9 cellular contexts compared by ENCODE assay signal in genomic region chr19:13441810-13442512, GRCh38.
DNase-seq lines count a peak whose midpoint lies in the region; ATAC-seq and TF ChIP-seq lines count a peak whose summit lies in the region.
"Had no signal": no experiment of that assay in that cellular context is flagged by ENCODE, and none has a peak within 500 bp of the region (broad histone marks: within the 10 kb centered on the region; RNA-seq: fewer than 3 reads in every experiment).

No MANE protein-coding gene starts in this region.

- H3K4me3 Mint-ChIP-seq in natural killer cell = no peak overlapping the region
- H3K4me3 Mint-ChIP-seq in natural killer cell treated with Interleukin-12 subunit alpha and Interleukin-12 subunit beta and Interleukin-15 and Interleukin-18, amount 100 ng/mL, for 72 hours = no peak overlapping the region
- H3K4me3 Mint-ChIP-seq: nephron had no signal

- intact Hi-C loops in natural killer cell (cut with micrococcal nuclease) = no loop called here

- ATAC-seq in natural killer cell (peak in 2 of 3 donors; percentile 48 to 57), HG02981 (IDR thresholded peaks at IDR 0.05; ENCODE audit: unreplicated experiment) (no peak)
- ATAC-seq in natural killer cell treated with Interleukin-12 subunit alpha and Interleukin-12 subunit beta and Interleukin-15 and Interleukin-18, amount 100 ng/mL, for 72 hours = no peak

- TF ChIP-seq CTCF in natural killer cell (IDR thresholded peaks at IDR 0.05) = no peak

- no peaks in the 10 kb centered on the region for H3K36me3 Mint-ChIP-seq in natural killer cell
- H3K36me3 Mint-ChIP-seq in natural killer cell treated with Interleukin-12 subunit alpha and Interleukin-12 subunit beta and Interleukin-15 and Interleukin-18, amount 100 ng/mL, for 72 hours = peaks cover under 1% of the 10 kb centered on the region

- DNase-seq in natural killer cell (peak; percentile 28), smooth muscle cell of the brain vasculature (ENCODE audit: low read depth, low spot score) (peak; percentile 7), NCI-H1694 (lab: John Stamatoyannopoulos, UW) (no peak), NCI-H748 treated with DMSO at 0.1 percent for 48 hours (lab: John Stamatoyannopoulos, UW) (no peak)
- DNase-seq in natural killer cell treated with Interleukin-12 subunit alpha and Interleukin-12 subunit beta and Interleukin-15 and Interleukin-18, amount 100 ng/mL, for 72 hours (ENCODE audit: low spot score) = no peak
- peak; percentile 20 for DNase-seq in activated CD4-positive, alpha-beta T cell treated with anti-CD3 and anti-CD28 coated beads for 1 hour
- peak; percentile 8 for DNase-seq in effector CD8-positive, alpha-beta T cell (lab: John Stamatoyannopoulos, UW)

- H3K27me3 Mint-ChIP-seq in natural killer cell (ENCODE audit: low read depth in 2 of 2) = peaks cover 0 to 3% of the 10 kb centered on the region in 2 donors
- peaks cover 11 to 18% of the 10 kb centered on the region in 2 donors for H3K27me3 Mint-ChIP-seq in natural killer cell treated with Interleukin-12 subunit alpha and Interleukin-12 subunit beta and Interleukin-15 and Interleukin-18, amount 100 ng/mL, for 72 hours

- no peaks in the 10 kb centered on the region for H3K4me1 Mint-ChIP-seq in natural killer cell
- H3K4me1 Mint-ChIP-seq in natural killer cell treated with Interleukin-12 subunit alpha and Interleukin-12 subunit beta and Interleukin-15 and Interleukin-18, amount 100 ng/mL, for 72 hours (ENCODE audit: low read depth in 2 of 2) = no peaks in the 10 kb centered on the region
- H3K4me1 Mint-ChIP-seq: nephron had no signal

- no peak overlapping the region for H3K27ac Mint-ChIP-seq in natural killer cell
- no peak overlapping the region for H3K27ac Mint-ChIP-seq in natural killer cell treated with Interleukin-12 subunit alpha and Interleukin-12 subunit beta and Interleukin-15 and Interleukin-18, amount 100 ng/mL, for 72 hours
- H3K27ac Mint-ChIP-seq: nephron had no signal

- H3K9me3 Mint-ChIP-seq in natural killer cell = peaks cover 0 to 2% of the 10 kb centered on the region in 2 donors
- peaks cover 5% of the 10 kb centered on the region for H3K9me3 Mint-ChIP-seq in natural killer cell treated with Interleukin-12 subunit alpha and Interleukin-12 subunit beta and Interleukin-15 and Interleukin-18, amount 100 ng/mL, for 72 hours
- H3K9me3 Mint-ChIP-seq: nephron had no signal

Comparison
In these comparisons a context has a peak if more than half of its experiments do, and no peak if none do; other contexts are left out.
1. ATAC-seq: peak in natural killer cell (2 of 3); none in natural killer cell treated with Interleukin-12 subunit alpha and Interleukin-12 subunit beta and Interleukin-15 and Interleukin-18, amount 100 ng/mL, for 72 hours (0 of 2) and HG02981 (single experiment).
2. DNase-seq: peak in natural killer cell (single experiment), activated CD4-positive, alpha-beta T cell treated with anti-CD3 and anti-CD28 coated beads for 1 hour (single experiment), effector CD8-positive, alpha-beta T cell (single experiment) and smooth muscle cell of the brain vasculature (single experiment); none in natural killer cell treated with Interleukin-12 subunit alpha and Interleukin-12 subunit beta and Interleukin-15 and Interleukin-18, amount 100 ng/mL, for 72 hours (single experiment), NCI-H1694 (single experiment) and NCI-H748 treated with DMSO at 0.1 percent for 48 hours (single experiment).